10 cellular contexts compared by ENCODE assay signal in genomic region chr5:68290260-68290674, GRCh38.
DNase-seq lines count a peak whose midpoint lies in the region; ATAC-seq, FAIRE-seq and TF ChIP-seq lines count a peak whose summit lies in the region.
"Had no signal": no experiment of that assay in that cellular context is flagged by ENCODE, and none has a peak within 500 bp of the region (broad histone marks: within the 10 kb centered on the region; RNA-seq: fewer than 3 reads in every experiment).

No MANE protein-coding gene starts in this region.

- ATAC-seq in K562: peak; percentile 78
- no peak for ATAC-seq in HG03135 (IDR thresholded peaks at IDR 0.05; ENCODE audit: unreplicated experiment)

- no peak overlapping the region for H3K27ac ChIP-seq in K562 (ENCODE audit: extremely low read depth, low read depth, low read length)
- H3K27ac ChIP-seq in skeletal muscle tissue (ENCODE audit: low read depth, low read length): peak overlapping the region; percentile 93

- in situ Hi-C loops in K562 (cut with MboI): loop anchor here (25.0 kb wide), 1 partner anchor 672 kb away; no protein-coding TSS in a partner anchor

- peaks cover 38% of the 10 kb centered on the region for H3K36me3 Mint-ChIP-seq in activated CD4-positive, alpha-beta memory T cell treated with anti-CD3 and anti-CD28 coated beads for 36 hours

- H3K27me3 ChIP-seq in K562 (ENCODE audit: control insufficient read depth in 2 of 2, insufficient read depth in 2 of 2, low read length in 2 of 2) (no peaks in the 10 kb centered on the region), skeletal muscle tissue (ENCODE audit: control insufficient read depth in 3 of 3, insufficient read depth in 3 of 3, low read length in 3 of 3) (no peaks in the 10 kb centered on the region)

- no TSS peak for BruUV-seq in K562 (replicated peaks; lab: Mats Ljungman, UMichigan)

- TF ChIP-seq RAD21 in K562 (CRISPR knock-in tag; conservative IDR thresholded peaks at IDR 0.05 in 1 of 2, IDR thresholded peaks at IDR 0.05 in 1 of 2): 0 out of 4 replicates have a peak, but pooled peaks of 1 of the 2 experiments have one; percentile 17

- peaks cover 13% of the 10 kb centered on the region; the same call in 2 of the 3 replicates for H3K36me3 ChIP-seq in K562 (ENCODE audit: control insufficient read depth, insufficient read depth, low read length)
- H3K36me3 ChIP-seq in skeletal muscle tissue (ENCODE audit: control insufficient read depth in 3 of 3, insufficient read depth in 3 of 3, low read length in 3 of 3): peaks cover 11 to 18% (median 18%) of the 10 kb centered on the region in 3 donors

- DNase-seq in GM19239 (ENCODE audit: insufficient read length, low spot score) (no peak), K562 (ENCODE audit: extremely low read depth in 1 of 4, low spot score in 3 of 4) (peak; percentile 29 to 78 (median 52)), inferior parietal cortex (ENCODE audit: extremely low spot score) (peak; percentile 78)
- DNase-seq in activated CD4-positive, alpha-beta memory T cell treated with anti-CD3 and anti-CD28 coated beads for 36 hours: no peak
- DNase-seq in central memory CD4-positive, alpha-beta T cell: no peak
- no peak for DNase-seq in stimulated activated CD4-positive, alpha-beta T cell treated with anti-CD3 and anti-CD28 coated beads, Interleukin-15, amount 100 ng/mL, for 24 hours
- DNase-seq: effector CD4-positive, alpha-beta T cell had no signal

- CTCF ChIA-PET in K562 (lab: Yijun Ruan, JAX; ENCODE audit: low intra/inter-chr PET ratio): no interaction called here
- CTCF ChIA-PET in activated CD4-positive, alpha-beta memory T cell treated with anti-CD3 and anti-CD28 coated beads for 36 hours (lab: Charles Lee): interaction anchor here (1.6 kb wide), 1 partner anchor 53 kb away, joined by 3 read pairs; no protein-coding TSS in a partner anchor

- no peaks in the 10 kb centered on the region for H4K20me1 ChIP-seq in K562 (replicated peaks; ENCODE audit: control insufficient read depth, insufficient read depth, low read length)

- peak overlapping the region; percentile 58 for H3K4me2 ChIP-seq in K562 (ENCODE audit: insufficient read depth, low read length)

- POLR2A ChIA-PET in K562 (lab: Yijun Ruan, JAX): interaction anchor here (0.6 kb wide), 1 partner anchor 360 kb away, joined by 3 read pairs; no protein-coding TSS in a partner anchor
- POLR2A ChIA-PET in activated CD4-positive, alpha-beta memory T cell treated with anti-CD3 and anti-CD28 coated beads for 36 hours (lab: Charles Lee): interaction anchor here (1.1 kb wide), 1 partner anchor 10 kb away, joined by 4 read pairs; no protein-coding TSS in a partner anchor

- no peaks in the 10 kb centered on the region for H3K79me2 ChIP-seq in K562 (ENCODE audit: control insufficient read depth, insufficient read depth, low read length)

- H3K27ac Mint-ChIP-seq in activated CD4-positive, alpha-beta memory T cell treated with anti-CD3 and anti-CD28 coated beads for 36 hours: no peak overlapping the region
- H3K27ac Mint-ChIP-seq: T-helper 1 cell treated with Interleukin-12 subunit alpha and Interleukin-12 subunit beta and Interleukin-4 antibody, amounts not matched to agents 30 μg/mL and 1 μg/mL, for 36 hours had no signal

- intact Hi-C loops in K562 (cut with micrococcal nuclease): no loop called here
- intact Hi-C loops in activated CD4-positive, alpha-beta memory T cell treated with anti-CD3 and anti-CD28 coated beads for 36 hours (cut with micrococcal nuclease): no loop called here

- TF ChIP-seq POLR2A in K562 (conservative IDR thresholded peaks at IDR 0.05): no peak

- H3K9ac ChIP-seq in K562 (ENCODE audit: insufficient read depth in 1 of 2, low read depth in 2 of 2, low read length in 2 of 2): no peak overlapping the region
- H3K9ac ChIP-seq in skeletal muscle tissue (ENCODE audit: low read depth in 1 of 3, low read length in 3 of 3): peak overlapping the region; percentile 91 to 94 (median 93)

- peak; percentile 39; the same call in 1 of the 2 replicates for TF ChIP-seq EP300 in K562 (IDR thresholded peaks at IDR 0.05; ENCODE audit: low read length)

- H3K4me3 Mint-ChIP-seq in activated CD4-positive, alpha-beta memory T cell treated with anti-CD3 and anti-CD28 coated beads for 36 hours: no peak overlapping the region
- H3K4me3 Mint-ChIP-seq: T-helper 1 cell treated with Interleukin-12 subunit alpha and Interleukin-12 subunit beta and Interleukin-4 antibody, amounts not matched to agents 30 μg/mL and 1 μg/mL, for 36 hours had no signal

- H3K9me3 Mint-ChIP-seq in activated CD4-positive, alpha-beta memory T cell treated with anti-CD3 and anti-CD28 coated beads for 36 hours: no peaks in the 10 kb centered on the region
- H3K9me3 Mint-ChIP-seq: T-helper 1 cell treated with Interleukin-12 subunit alpha and Interleukin-12 subunit beta and Interleukin-4 antibody, amounts not matched to agents 30 μg/mL and 1 μg/mL, for 36 hours had no signal

- no peak overlapping the region for H3K4me3 ChIP-seq in K562
- H3K4me3 ChIP-seq in skeletal muscle tissue (ENCODE audit: low read length in 3 of 3): peak overlapping the region; percentile 85 to 89 (median 87)

- H3K9me3 ChIP-seq in K562 (replicated peaks; ENCODE audit: control insufficient read depth, insufficient read depth, low read depth, low read length) (no peaks in the 10 kb centered on the region), skeletal muscle tissue (ENCODE audit: control insufficient read depth in 3 of 3, low read length in 3 of 3) (no peaks in the 10 kb centered on the region)

- H3K9me1 ChIP-seq in K562 (ENCODE audit: control insufficient read depth, insufficient read depth, low read length): no peaks in the 10 kb centered on the region

- no peak for TF ChIP-seq CTCF in K562 (IDR thresholded peaks at IDR 0.05 in 2 of 3, conservative IDR thresholded peaks at IDR 0.05 in 1 of 3; ENCODE audit: insufficient read depth in 2 of 3, low read depth in 1 of 3, low read length in 3 of 3)

- H3K4me1 Mint-ChIP-seq in activated CD4-positive, alpha-beta memory T cell treated with anti-CD3 and anti-CD28 coated beads for 36 hours (ENCODE audit: low read depth): peaks cover 67% of the 10 kb centered on the region

- peak overlapping the region; percentile 36; the same call in 1 of the 2 replicates for H2AFZ ChIP-seq in K562 (ENCODE audit: low read depth, low read length)

- no peaks in the 10 kb centered on the region for H3K27me3 Mint-ChIP-seq in activated CD4-positive, alpha-beta memory T cell treated with anti-CD3 and anti-CD28 coated beads for 36 hours

- peaks cover 14 to 16% of the 10 kb centered on the region in 2 experiments; a peak in 4 of 5 replicates for H3K4me1 ChIP-seq in K562 (replicated peaks in 1 of 2; ENCODE audit: control insufficient read depth in 2 of 2, insufficient read depth in 2 of 2, low read length in 2 of 2)
- H3K4me1 ChIP-seq in skeletal muscle tissue (ENCODE audit: control insufficient read depth in 3 of 3, insufficient read depth in 3 of 3, low read length in 3 of 3): peaks cover 20 to 36% (median 34%) of the 10 kb centered on the region in 3 donors

- WGBS in K562 (ENCODE audit: insufficient coverage, low coverage, missing lambda C conversion rate): 15% methylated on average over 4 of the region's 4 CpGs

- FAIRE-seq in GM19239 (lab: Jason Lieb, UNC) (peak; percentile 59), K562 (lab: Jason Lieb, UNC) (peak; percentile 83)

TF ChIP-seq in K562, 482 proteins besides CTCF, POLR2A, EP300 and RAD21 (continues in another document):
- TF ChIP-seq MTA2 (IDR thresholded peaks at IDR 0.05; ENCODE audit: low read depth) (0 out of 2 replicates have a peak, but pooled peaks have one; percentile 26), ATF1 (CRISPR knock-in tag; IDR thresholded peaks at IDR 0.05) (no peak), ATF1 (tag; IDR thresholded peaks at IDR 0.05) (peak; percentile 35; the same call in 1 of the 2 replicates), ZNF639 (CRISPR knock-in tag; conservative IDR thresholded peaks at IDR 0.05 in 1 of 2, IDR thresholded peaks at IDR 0.05 in 1 of 2) (no peak), ATF3 (IDR thresholded peaks at IDR 0.05) (peak; percentile 47; the same call in 1 of the 2 replicates), ATF3 (CRISPR knock-in tag; conservative IDR thresholded peaks at IDR 0.05) (no peak), ARID3A (IDR thresholded peaks at IDR 0.05; ENCODE audit: borderline replicate concordance, low read depth, low read length) (0 out of 2 replicates have a peak, but pooled peaks have one; percentile 17)

Comparison
In these comparisons a context has a peak if more than half of its experiments do, and no peak if none do; other contexts are left out.
1. DNase-seq: peak in K562 (4 of 4) and inferior parietal cortex (single experiment); none in GM19239 (single experiment), activated CD4-positive, alpha-beta memory T cell treated with anti-CD3 and anti-CD28 coated beads for 36 hours (single experiment), central memory CD4-positive, alpha-beta T cell (single experiment) and stimulated activated CD4-positive, alpha-beta T cell treated with anti-CD3 and anti-CD28 coated beads, Interleukin-15, amount 100 ng/mL, for 24 hours (single experiment).
2. H3K9ac ChIP-seq: peak in skeletal muscle tissue (3 of 3); none in K562 (0 of 2).